8 cellular contexts compared by ENCODE assay signal in the genomic region with DNA sequence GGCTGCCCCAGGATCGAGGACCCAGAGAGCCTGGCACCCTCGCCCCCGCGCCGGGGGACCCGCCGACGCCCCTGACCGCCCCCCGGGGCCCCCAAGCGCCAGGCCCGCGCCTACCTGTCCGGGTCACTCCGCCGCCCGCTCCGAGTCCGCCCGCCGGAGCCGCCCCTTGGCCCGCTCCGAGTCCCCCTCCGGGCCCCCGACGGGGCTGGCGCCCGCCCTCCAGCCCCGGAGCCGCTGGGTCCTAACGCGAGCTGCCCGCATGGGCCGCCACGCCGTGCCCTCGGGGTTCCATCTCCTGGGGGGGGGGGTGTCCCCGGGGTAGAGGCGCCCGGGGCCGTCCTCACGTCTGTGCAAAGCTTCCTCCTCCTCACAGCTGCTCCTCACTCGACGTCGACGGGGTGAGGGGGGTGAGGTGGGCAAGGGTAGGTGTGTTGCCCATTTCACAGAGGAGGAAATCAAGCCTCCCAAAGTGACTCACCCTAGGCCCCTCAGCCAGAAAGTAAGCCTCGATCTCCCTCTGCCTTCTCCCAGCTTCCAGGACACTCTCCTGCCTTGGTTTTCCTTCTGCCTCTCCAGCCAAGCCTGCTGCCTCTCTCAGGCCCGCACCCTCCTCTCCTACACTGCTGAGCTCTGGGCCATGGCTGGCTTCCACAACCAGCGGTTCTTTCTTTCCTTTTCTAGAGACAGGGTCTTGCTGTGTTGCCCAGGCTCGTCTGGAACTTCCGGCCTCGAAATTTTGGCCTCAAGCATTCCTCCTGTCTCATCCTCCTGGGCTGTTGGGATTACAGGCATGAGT. TPM values are rescaled to one million over a fixed set of nuclear protein-coding genes. Genes with fewer than 3 reads are reported as not detected.
DNase-seq lines count a peak whose midpoint lies in the region; ATAC-seq and TF ChIP-seq lines count a peak whose summit lies in the region.

A gene with protein sequence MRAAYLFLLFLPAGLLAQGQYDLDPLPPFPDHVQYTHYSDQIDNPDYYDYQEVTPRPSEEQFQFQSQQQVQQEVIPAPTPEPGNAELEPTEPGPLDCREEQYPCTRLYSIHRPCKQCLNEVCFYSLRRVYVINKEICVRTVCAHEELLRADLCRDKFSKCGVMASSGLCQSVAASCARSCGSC (minus strand): TSS at position 148 of the 796 bp plus-strand sequence. CDS start 2,347 bp downstream, outside the sequence.

- no peaks in the 10 kb centered on the region for H3K9me3 ChIP-seq in BE2C

- H3K36me3 Mint-ChIP-seq in effector memory CD8-positive, alpha-beta T cell (ENCODE audit: insufficient read depth): peaks cover 13% of the 10 kb centered on the region
- peaks cover 8% of the 10 kb centered on the region for H3K36me3 Mint-ChIP-seq in nephron (ENCODE audit: low read depth)

- peaks cover 18 to 29% of the 10 kb centered on the region in 2 donors for H3K27me3 Mint-ChIP-seq in effector memory CD8-positive, alpha-beta T cell
- H3K27me3 Mint-ChIP-seq in nephron (ENCODE audit: low read depth): peaks cover 13% of the 10 kb centered on the region

- peak within 1 kb of the TSS; percentile 40 for H3K4me3 ChIP-seq in BE2C (ENCODE audit: low read depth, low read length)

- H3K4me1 ChIP-seq in BE2C: peaks cover 6% of the 10 kb centered on the region

- ATAC-seq in effector memory CD8-positive, alpha-beta T cell (replicated peaks): peak; percentile 61
- no peak for ATAC-seq in HG02870 (IDR thresholded peaks at IDR 0.05; ENCODE audit: unreplicated experiment)
- ATAC-seq in GM18511 (IDR thresholded peaks at IDR 0.05; ENCODE audit: unreplicated experiment): no peak

- H3K36me3 ChIP-seq in BE2C: no peaks in the 10 kb centered on the region

- peaks cover 10 to 11% of the 10 kb centered on the region in 2 donors for H3K4me1 Mint-ChIP-seq in effector memory CD8-positive, alpha-beta T cell (ENCODE audit: low read depth in 2 of 2)
- peaks cover 46% of the 10 kb centered on the region for H3K4me1 Mint-ChIP-seq in nephron

- DNase-seq in BE2C (no peak), M059J (ENCODE audit: low read depth) (peak; percentile 39), ureter (ENCODE audit: low spot score) (no peak)
- DNase-seq in effector memory CD8-positive, alpha-beta T cell: no peak
- DNase-seq in stimulated activated CD8-positive, alpha-beta memory T cell treated with anti-CD3 and anti-CD28 coated beads, Interleukin-4, amount 100 ng/mL, for 48 hours: no peak

- no peak for TF ChIP-seq CTCF in BE2C (IDR thresholded peaks at IDR 0.05; ENCODE audit: low read depth, low read length)
- TF ChIP-seq CTCF in nephron (IDR thresholded peaks at IDR 0.05; ENCODE audit: unreplicated experiment in 3 of 3): no peak

- peak within 1 kb of the TSS; percentile 79 to 84 for H3K4me3 Mint-ChIP-seq in effector memory CD8-positive, alpha-beta T cell
- peak within 1 kb of the TSS; percentile 93 for H3K4me3 Mint-ChIP-seq in nephron

- H3K27ac Mint-ChIP-seq in effector memory CD8-positive, alpha-beta T cell: peak within 1 kb of the TSS in 1 of 2 donors; percentile 60
- peak within 1 kb of the TSS; percentile 88 to 98 (median 92) for H3K27ac Mint-ChIP-seq in nephron

- H3K9me3 Mint-ChIP-seq in effector memory CD8-positive, alpha-beta T cell: no peaks in the 10 kb centered on the region
- no peaks in the 10 kb centered on the region for H3K9me3 Mint-ChIP-seq in nephron

- H3K27me3 ChIP-seq in BE2C: no peaks in the 10 kb centered on the region

RNA-seq across cellular contexts. Expression of the gene that starts here (rescaled TPM):
- 21.0 TPM for polyA plus RNA-seq in BE2C (2012; ENCODE audit: insufficient read depth, insufficient read length, low read depth)
- 0.12 TPM in 1 of 2 replicates, not detected in the other for total RNA-seq in M059J (2014; rRNA removed; shearing (Covaris generic))
- 7.1 TPM for total RNA-seq in ureter

Comparison
In these comparisons a context has a peak if more than half of its experiments do, and no peak if none do; other contexts are left out.
1. Peak in DNase-seq in M059J; RNA of the gene not detected or under 1 TPM.